Comparison of ENCODE assay signal across 20 cellular contexts in the genomic region with DNA sequence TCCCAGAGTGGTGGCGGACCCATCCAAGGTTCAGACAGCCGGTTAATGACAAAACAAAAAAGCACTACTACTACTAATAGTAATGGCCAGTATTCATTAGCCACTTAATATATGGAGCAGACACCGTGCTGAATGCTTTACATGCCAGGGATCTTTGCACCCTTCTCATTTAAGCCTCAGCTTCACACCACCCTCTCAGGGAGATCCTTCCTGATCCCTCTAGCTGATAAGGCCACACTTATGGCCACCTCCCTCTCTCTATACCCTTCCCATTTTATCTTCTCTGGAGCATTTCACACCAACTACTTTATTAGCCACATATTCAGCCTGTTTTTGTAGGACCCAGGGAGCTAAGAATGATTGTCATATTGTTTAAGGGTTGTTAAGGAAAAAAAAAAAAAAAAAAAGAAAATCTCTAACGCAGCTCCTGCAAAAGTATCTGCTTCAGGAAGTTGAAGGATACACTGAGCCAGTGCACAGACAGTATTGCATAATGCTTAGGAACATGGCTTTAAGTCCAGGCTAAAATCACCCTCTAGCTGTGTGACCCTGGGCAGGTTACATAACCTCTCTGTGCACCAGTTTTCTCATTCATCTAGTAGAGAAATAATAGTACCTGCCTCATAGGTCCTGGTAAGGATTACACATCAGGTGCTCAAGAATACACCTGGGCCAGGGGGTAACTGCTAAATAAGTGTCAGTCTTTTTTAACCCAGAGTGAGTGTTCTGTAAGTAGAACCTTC. TPM values are rescaled to one million over a fixed set of nuclear protein-coding genes. Genes with fewer than 3 reads are reported as not detected.
DNase-seq lines count a peak whose midpoint lies in the region; ATAC-seq and TF ChIP-seq lines count a peak whose summit lies in the region.
"Had no signal": no experiment of that assay in that cellular context is flagged by ENCODE, and none has a peak within 500 bp of the region (broad histone marks: within the 10 kb centered on the region; RNA-seq: fewer than 3 reads in every experiment).

No MANE protein-coding gene starts in this region.

- H3K4me3 ChIP-seq in left ventricle myocardium inferior (no peak overlapping the region), dorsolateral prefrontal cortex (peak overlapping the region in 1 of 59 donors; percentile 11), mucosa of descending colon (no peak overlapping the region), aorta (ENCODE audit: low read length in 2 of 2) (no peak overlapping the region)
- H3K4me3 ChIP-seq: Peyer's patch, upper lobe of left lung had no signal

- H3K4me1 ChIP-seq in left ventricle myocardium inferior, result peaks cover 100% of the 10 kb centered on the region
- H3K4me1 ChIP-seq in mucosa of descending colon (ENCODE audit: low read depth), result peaks cover 35% of the 10 kb centered on the region
- peaks cover 4 to 22% of the 10 kb centered on the region in 2 donors for H3K4me1 ChIP-seq in aorta (ENCODE audit: control insufficient read depth in 1 of 2, insufficient read depth in 2 of 2, low read length in 2 of 2)

- H3K36me3 ChIP-seq in left ventricle myocardium inferior (peaks cover 5% of the 10 kb centered on the region), mucosa of descending colon (ENCODE audit: low read depth) (no peaks in the 10 kb centered on the region), aorta (ENCODE audit: control insufficient read depth in 1 of 2, insufficient read depth in 2 of 2, low read length in 1 of 2) (no peaks in the 10 kb centered on the region)
- H3K36me3 ChIP-seq: Peyer's patch, upper lobe of left lung had no signal

- intact Hi-C loops in left ventricle myocardium inferior (cut with micrococcal nuclease) (no loop called here), left ventricle myocardium superior (cut with micrococcal nuclease) (no loop called here), dorsolateral prefrontal cortex (cut with DNase I) (no loop called here), mucosa of descending colon (cut with DNase I, micrococcal nuclease) (no loop called here), aorta (cut with DNase I) (no loop called here)

- DNase-seq in left ventricle myocardium inferior, result no peak
- DNase-seq in left ventricle myocardium superior, result no peak
- no peak for DNase-seq in dorsolateral prefrontal cortex
- no peak for DNase-seq in mucosa of descending colon
- no peak for DNase-seq in aorta
- DNase-seq in SK-N-DZ (ENCODE audit: low spot score), result no peak
- no peak for DNase-seq in NCI-H2107 (lab: John Stamatoyannopoulos, UW)
- DNase-seq in NCI-H2227 (lab: John Stamatoyannopoulos, UW; ENCODE audit: unreplicated experiment), result no peak
- DNase-seq: activated CD4-positive, alpha-beta T cell treated with anti-CD3 and anti-CD28 coated beads, Interleukin-2, amount 50 U/mL, for 48 hours; activated naive CD8-positive, alpha-beta T cell treated with anti-CD3 and anti-CD28 coated beads for 36 hours; activated T-cell treated with anti-CD3 and anti-CD28 coated beads, Interleukin-2, amount 50 U/mL, for 72 hours; cortex of kidney; DND-41; glutamatergic neuron; kidney; MM.1S; naive thymus-derived CD8-positive, alpha-beta T cell; NCI-H2081 treated with DMSO at 0.1 percent for 48 hours; Peyer's patch; upper lobe of left lung had no signal

- ATAC-seq in left ventricle myocardium superior (no peak), mucosa of descending colon (peak; percentile 39), aorta (ENCODE audit: low FRiP score) (no peak)
- ATAC-seq: activated T-cell treated with anti-CD3 and anti-CD28 coated beads, Interleukin-2, amount 50 U/mL, for 72 hours; naive thymus-derived CD8-positive, alpha-beta T cell had no signal

- H3K27ac ChIP-seq in left ventricle myocardium inferior (replicated peaks) (peak overlapping the region; percentile 98), dorsolateral prefrontal cortex (peak overlapping the region; percentile 30 to 96 (median 85)), aorta (ENCODE audit: low read depth in 1 of 2, low read length in 2 of 2) (peak overlapping the region; percentile 57 to 80)
- H3K27ac ChIP-seq: Peyer's patch had no signal

- H3K27me3 ChIP-seq in left ventricle myocardium inferior (ENCODE audit: low read depth) (no peaks in the 10 kb centered on the region), dorsolateral prefrontal cortex (no peaks in the 10 kb centered on the region), aorta (ENCODE audit: control insufficient read depth in 1 of 2, insufficient read depth in 2 of 2, low read length in 1 of 2) (no peaks in the 10 kb centered on the region)
- H3K27me3 ChIP-seq: Peyer's patch, upper lobe of left lung had no signal

- no peak for TF ChIP-seq CTCF in left ventricle myocardium inferior (IDR thresholded peaks at IDR 0.05; ENCODE audit: borderline replicate concordance)
- TF ChIP-seq CTCF in dorsolateral prefrontal cortex (IDR thresholded peaks at IDR 0.05 in 54 of 56, conservative IDR thresholded peaks at IDR 0.05 in 2 of 56; ENCODE audit: low read depth in 1 of 56, partially characterized antibody in 56 of 56), result no peak
- TF ChIP-seq CTCF in mucosa of descending colon (IDR thresholded peaks at IDR 0.05), result no peak

- H3K9me3 ChIP-seq in left ventricle myocardium inferior (replicated peaks) (no peaks in the 10 kb centered on the region), mucosa of descending colon (no peaks in the 10 kb centered on the region), aorta (ENCODE audit: control insufficient read depth, low read length) (no peaks in the 10 kb centered on the region)
- H3K9me3 ChIP-seq: Peyer's patch, upper lobe of left lung had no signal

- WGBS in aorta, 2 donors, result 59 to 67% methylated on average over 4 of the region's 4 CpGs

RNA-seq across cellular contexts. Expression of a gene that starts 29.4 kb away (rescaled TPM):
- total RNA-seq in left ventricle myocardium inferior (42.1 TPM), left ventricle myocardium superior (38.8 TPM), dorsolateral prefrontal cortex (100 to 1,000 TPM in 82 of 120 experiments, 10 to 100 TPM in 38; 44.5 to 165 (median 114) TPM), mucosa of descending colon (1 to 10 TPM; 4.9 to 6.8 (median 5.4) TPM), aorta (10 to 100 TPM; 28.2 to 37.7 TPM)
- 1 to 10 TPM; 5.3 to 8.7 TPM for polyA plus RNA-seq in aorta
- 7.1 and 9.0 TPM in 2 replicates for polyA plus RNA-seq in SK-N-DZ (2014; cell fraction: cytosol; rRNA removed)
- 2.6 and 2.9 TPM in 2 replicates for polyA plus RNA-seq in SK-N-DZ (2014; cell fraction: nucleus; rRNA removed)
- total RNA-seq: activated naive CD8-positive, alpha-beta T cell treated with anti-CD3 and anti-CD28 coated beads for 36 hours; naive thymus-derived CD8-positive, alpha-beta T cell had no signal
